In the genomic region with DNA sequence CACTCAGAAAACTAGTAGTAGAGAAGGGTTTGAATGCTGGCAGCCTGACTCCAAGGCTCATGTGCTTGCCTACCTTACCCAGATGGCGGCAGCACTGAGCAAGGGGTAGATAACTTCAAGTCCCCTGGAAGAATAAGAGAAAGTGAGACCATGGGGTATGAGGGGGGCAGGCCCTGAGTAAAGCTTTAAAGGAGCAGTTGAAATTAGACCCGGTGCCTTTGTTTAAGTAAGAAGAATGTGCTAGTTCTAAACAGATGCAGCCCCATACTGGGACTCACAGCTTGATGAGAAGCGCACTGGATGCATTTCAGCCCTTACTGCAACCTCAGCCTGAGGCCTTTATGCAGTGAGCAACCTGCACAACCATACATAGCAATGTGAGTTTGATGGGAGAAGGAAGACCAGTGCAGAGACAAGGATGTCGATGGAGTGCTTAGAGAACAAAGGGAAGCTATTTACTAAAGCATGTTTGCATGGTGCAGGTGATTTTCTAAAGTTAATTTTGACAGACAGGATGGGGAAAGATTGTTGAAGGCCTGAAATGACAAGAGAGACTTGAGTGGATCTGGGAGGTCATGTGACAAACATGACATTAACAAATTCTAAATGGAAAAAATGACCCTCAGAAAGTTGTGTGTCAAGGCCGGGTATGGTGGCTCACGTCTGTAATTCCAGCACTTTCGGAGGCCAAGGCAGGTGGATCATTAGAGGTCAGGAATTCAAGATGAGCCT, we compare ENCODE assay signal across 1 cellular context.
TF ChIP-seq lines count a peak whose summit lies in the region.

No MANE protein-coding gene starts in this region.

TF ChIP-seq in endothelial cell of umbilical vein, 7 proteins besides CTCF, POLR2A, EP300 and RAD21:
- TF ChIP-seq POLR2AphosphoS5 (IDR thresholded peaks at IDR 0.05; ENCODE audit: insufficient read depth, low read depth, low read length) = no peak
